Comparison of ENCODE assay signal across 20 cellular contexts in the genomic region with DNA sequence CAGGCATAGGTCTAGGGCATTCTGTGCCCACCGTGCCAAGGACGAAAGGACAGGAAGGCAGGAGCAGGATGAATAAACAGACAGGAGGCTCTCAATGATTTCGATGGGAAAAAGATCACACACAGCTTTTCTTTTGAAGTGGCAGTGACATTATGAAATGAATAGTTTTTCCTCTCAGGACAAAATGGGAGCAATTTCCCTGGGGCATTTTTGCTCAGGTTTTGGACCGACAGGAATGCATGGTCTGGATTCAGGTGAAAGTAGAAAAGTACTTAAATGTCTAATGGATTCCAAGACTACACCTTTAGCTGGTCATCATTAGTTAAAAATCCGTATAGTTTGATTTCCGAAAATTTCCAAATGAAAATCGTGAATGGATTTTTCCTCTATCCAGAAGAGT.
"Had no signal": no experiment of that assay in that cellular context is flagged by ENCODE, and none has a peak within 500 bp of the region (broad histone marks: within the 10 kb centered on the region; RNA-seq: fewer than 3 reads in every experiment).

No MANE protein-coding gene starts in this region.

- H3K27ac ChIP-seq: esophagus muscularis mucosa, foreskin keratinocyte, left lung, right atrium auricular region, thoracic aorta, upper lobe of left lung had no signal

- H3K27me3 ChIP-seq: breast epithelium, esophagus muscularis mucosa, foreskin keratinocyte, left lung, right atrium auricular region, upper lobe of left lung had no signal

- DNase-seq: activated CD4-positive, alpha-beta T cell treated with anti-CD3 and anti-CD28 coated beads for 36 hours; activated CD4-positive, CD25-positive, alpha-beta regulatory T cell; activated CD8-positive, alpha-beta memory T cell treated with anti-CD3 and anti-CD28 coated beads, Interleukin-2, amount 10 ng/mL, durations not matched to agents 7 days and 5 days; activated CD8-positive, alpha-beta T cell treated with anti-CD3 and anti-CD28 coated beads, Interleukin-2, amount 10 ng/mL, durations not matched to agents 7 days and 5 days; activated naive CD4-positive, alpha-beta T cell; activated T-cell treated with anti-CD3 and anti-CD28 coated beads, Interleukin-2, amount 50 U/mL, for 72 hours; endodermal cell; foreskin keratinocyte; left lung; naive B cell; stimulated activated CD4-positive, alpha-beta T cell treated with anti-CD3 and anti-CD28 coated beads, Interleukin-2, amount 100 ng/mL, for 48 hours; stimulated activated naive CD8-positive, alpha-beta T cell treated with anti-CD3 and anti-CD28 coated beads, Interleukin-15, Interleukin-2, amounts not matched to agents 100 U/mL and 50 U/mL, for 24 hours; T-helper 1 cell; upper lobe of left lung had no signal

- H3K4me1 ChIP-seq: breast epithelium, left lung, right atrium auricular region, upper lobe of left lung had no signal

- H3K4me3 ChIP-seq: breast epithelium, esophagus muscularis mucosa, left lung, lung, right atrium auricular region, thoracic aorta, upper lobe of left lung had no signal

- H3K36me3 ChIP-seq: breast epithelium, esophagus muscularis mucosa, left lung, right atrium auricular region, thoracic aorta, upper lobe of left lung had no signal

- ATAC-seq: activated CD4-positive, alpha-beta T cell treated with anti-CD3 and anti-CD28 coated beads for 36 hours; activated CD8-positive, alpha-beta memory T cell treated with anti-CD3 and anti-CD28 coated beads, Interleukin-2, amount 10 ng/mL, durations not matched to agents 7 days and 5 days; activated CD8-positive, alpha-beta T cell treated with anti-CD3 and anti-CD28 coated beads, Interleukin-2, amount 10 ng/mL, durations not matched to agents 7 days and 5 days; activated naive CD4-positive, alpha-beta T cell treated with anti-CD3 and anti-CD28 coated beads, Interleukin-2, amount 50 U/mL, for 72 hours; activated T-cell treated with anti-CD3 and anti-CD28 coated beads, Interleukin-2, amount 50 U/mL, for 72 hours; foreskin keratinocyte; left lung; stimulated activated naive CD8-positive, alpha-beta T cell treated with anti-CD3 and anti-CD28 coated beads, Interleukin-15, Interleukin-2, amounts not matched to agents 100 U/mL and 50 U/mL, for 24 hours had no signal
